ENCODE assay signal across 23 cellular contexts in the genomic region with DNA sequence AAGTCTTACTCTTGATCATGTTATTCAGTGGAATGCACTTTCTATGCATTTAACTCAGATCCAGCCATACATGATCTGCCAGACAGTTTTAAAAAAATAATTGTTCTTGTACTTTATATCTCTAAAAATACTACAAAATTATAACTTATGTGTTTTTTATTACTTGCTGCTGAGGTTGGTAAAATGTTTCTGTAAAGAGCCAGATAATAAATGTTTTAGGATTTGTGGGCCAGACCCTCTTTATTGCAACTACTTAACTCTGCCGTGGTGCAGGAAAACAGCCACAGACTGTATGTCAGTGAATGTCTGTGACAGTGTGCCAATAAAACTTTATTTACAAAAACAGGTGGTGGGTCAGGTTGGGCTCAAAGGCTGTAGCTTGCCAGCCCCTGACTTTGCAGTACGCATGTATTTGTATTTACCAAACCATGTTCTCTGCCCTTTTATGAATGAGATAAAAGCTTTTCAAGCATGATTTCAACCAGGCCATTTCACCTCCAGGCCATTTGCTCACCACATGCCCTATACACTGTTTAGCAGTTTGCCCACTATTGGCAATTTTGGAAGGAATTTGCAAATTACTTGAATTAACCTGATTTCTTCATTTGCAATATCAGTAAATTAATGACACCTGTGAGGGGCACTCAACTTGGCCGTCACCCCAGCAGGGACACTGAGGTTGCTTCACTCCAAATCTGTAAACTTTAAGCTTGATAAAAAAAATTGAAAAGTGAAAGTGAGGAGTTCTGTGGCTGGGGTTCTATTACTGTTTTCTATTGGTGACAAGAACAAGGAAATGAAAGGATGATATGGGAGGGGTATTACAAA.
"Had no signal": no experiment of that assay in that cellular context is flagged by ENCODE, and none has a peak within 500 bp of the region (broad histone marks: within the 10 kb centered on the region; RNA-seq: fewer than 3 reads in every experiment).

No MANE protein-coding gene starts in this region.

- DNase-seq: activated CD4-positive, alpha-beta T cell treated with anti-CD3 and anti-CD28 coated beads for 1 hour; activated CD4-positive, alpha-beta T cell treated with anti-CD3 and anti-CD28 coated beads, Interleukin-2, amount 50 U/mL, for 1 hour; activated CD8-positive, alpha-beta T cell treated with anti-CD3 and anti-CD28 coated beads, Interleukin-2, amount 10 ng/mL, durations not matched to agents 7 days and 5 days; activated naive CD8-positive, alpha-beta T cell treated with anti-CD3 and anti-CD28 coated beads for 36 hours; central memory CD4-positive, alpha-beta T cell; dermis blood vessel endothelial cell; effector CD8-positive, alpha-beta T cell; erythroblast; left colon; right cardiac atrium; stimulated activated CD4-positive, alpha-beta T cell treated with anti-CD3 and anti-CD28 coated beads, Interleukin-12 subunit alpha, Interleukin-12 subunit beta, amount 100 ng/mL, for 4 hours; stimulated activated CD4-positive, alpha-beta T cell treated with anti-CD3 and anti-CD28 coated beads, Interleukin-4, amount 100 ng/mL, for 4 hours; substantia nigra; thyroid gland; WERI-Rb-1 had no signal

- FAIRE-seq: astrocyte, keratinocyte, TTC549 had no signal

- H3K36me3 Mint-ChIP-seq: activated naive CD8-positive, alpha-beta T cell treated with anti-CD3 and anti-CD28 coated beads for 36 hours had no signal

- H2AFZ ChIP-seq: parathyroid adenoma had no signal

- ATAC-seq: activated CD8-positive, alpha-beta T cell treated with anti-CD3 and anti-CD28 coated beads, Interleukin-2, amount 10 ng/mL, durations not matched to agents 7 days and 5 days; left colon; right cardiac atrium had no signal

- H3K4me3 ChIP-seq: thyroid gland had no signal

- H3K27ac ChIP-seq: neutrophil, parathyroid adenoma, WERI-Rb-1 had no signal

- H3K4me1 Mint-ChIP-seq: activated naive CD8-positive, alpha-beta T cell treated with anti-CD3 and anti-CD28 coated beads for 36 hours; memory B cell had no signal

- H3K9ac ChIP-seq: parathyroid adenoma had no signal

- H3K9me3 ChIP-seq: neutrophil, thyroid gland had no signal

- H3K4me3 Mint-ChIP-seq: activated CD8-positive, alpha-beta T cell treated with anti-CD3 and anti-CD28 coated beads, Interleukin-2, amount 10 ng/mL, durations not matched to agents 7 days and 5 days; activated naive CD8-positive, alpha-beta T cell treated with anti-CD3 and anti-CD28 coated beads for 36 hours; memory B cell; nephron; stimulated activated naive CD8-positive, alpha-beta T cell treated with anti-CD3 and anti-CD28 coated beads, Interleukin-15, Interleukin-2, amounts not matched to agents 100 ng/mL and 50 ng/mL, for 24 hours had no signal

- H3K27me3 ChIP-seq: neutrophil, thyroid gland had no signal

- H3K9me3 Mint-ChIP-seq: activated naive CD8-positive, alpha-beta T cell treated with anti-CD3 and anti-CD28 coated beads for 36 hours; nephron had no signal

- H3K79me2 ChIP-seq: parathyroid adenoma had no signal

- H3K27ac Mint-ChIP-seq: activated CD8-positive, alpha-beta T cell treated with anti-CD3 and anti-CD28 coated beads, Interleukin-2, amount 10 ng/mL, durations not matched to agents 7 days and 5 days; activated naive CD8-positive, alpha-beta T cell treated with anti-CD3 and anti-CD28 coated beads for 36 hours; memory B cell; nephron; stimulated activated naive CD8-positive, alpha-beta T cell treated with anti-CD3 and anti-CD28 coated beads, Interleukin-15, Interleukin-2, amounts not matched to agents 100 ng/mL and 50 ng/mL, for 24 hours had no signal

- H3K4me1 ChIP-seq: parathyroid adenoma had no signal

- H3K36me3 ChIP-seq: neutrophil, thyroid gland, WERI-Rb-1 had no signal
